Comparison of ENCODE assay signal across 17 cellular contexts in the genomic region with DNA sequence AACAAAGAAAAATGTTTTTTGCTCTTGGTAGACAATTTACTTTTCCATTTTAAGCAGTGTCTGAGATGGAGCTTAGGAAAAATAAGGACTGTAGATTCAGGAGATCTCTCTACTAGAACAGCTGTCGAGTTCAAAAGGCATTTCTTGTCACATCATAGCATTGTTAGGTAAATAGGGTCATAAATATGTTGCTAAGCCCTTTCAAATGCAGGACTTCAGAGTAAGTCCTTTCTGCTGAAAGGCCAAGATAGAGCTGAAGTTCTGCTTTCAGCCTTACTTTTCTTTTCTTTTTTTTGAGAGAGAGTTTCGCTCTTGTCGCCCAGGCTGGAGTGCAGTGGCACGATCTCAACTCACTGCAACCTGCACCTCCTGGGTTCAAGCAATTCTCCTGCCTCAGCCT.
DNase-seq lines count a peak whose midpoint lies in the region; ATAC-seq, FAIRE-seq and TF ChIP-seq lines count a peak whose summit lies in the region.
"Had no signal": no experiment of that assay in that cellular context is flagged by ENCODE, and none has a peak within 500 bp of the region (broad histone marks: within the 10 kb centered on the region; RNA-seq: fewer than 3 reads in every experiment).

No MANE protein-coding gene starts in this region.

- H3K23ac ChIP-seq in H9 (ENCODE audit: insufficient read length, low read depth, low read length) = no peak overlapping the region
- no peak overlapping the region for H3K23ac ChIP-seq in H1 (ENCODE audit: insufficient read length)

- no CpG with 5 or more reads among the region's 4 CpGs for WGBS in H9 (ENCODE audit: extremely low coverage, insufficient read length, low lambda C conversion rate)
- 60% methylated on average over 4 of the region's 4 CpGs; no CpG with 5 or more reads in 1 of the 2 experiments for WGBS in H1 (ENCODE audit: extremely low coverage in 1 of 2, insufficient coverage in 1 of 2, insufficient read length in 1 of 2, insufficient replicate concordance in 2 of 2, low coverage in 1 of 2, low lambda C conversion rate in 2 of 2, missing lambda C conversion rate in 1 of 2), 2 experiments
- WGBS in transverse colon (ENCODE audit: low coverage in 1 of 2), 2 donors = 67 to 81% methylated on average over 1 to 4 of the region's 4 CpGs

- peaks cover 7 to 15% (median 12%) of the 10 kb centered on the region in 3 experiments; a peak in 6 of 7 replicates for H3K36me3 Mint-ChIP-seq in H9 (ENCODE audit: insufficient read depth in 1 of 3, low read depth in 3 of 3)
- H3K36me3 Mint-ChIP-seq: CD14-positive monocyte had no signal

- ATAC-seq in GM18873 (IDR thresholded peaks at IDR 0.05; ENCODE audit: low FRiP score, unreplicated experiment) = no peak
- ATAC-seq: CD8-positive, alpha-beta T cell had no signal

- H4K5ac ChIP-seq in H9 (ENCODE audit: insufficient read length, low read depth, low read length) (no peak overlapping the region), H1 (ENCODE audit: insufficient read length, low read depth, low read length) (no peak overlapping the region)

- H4K8ac ChIP-seq in H9 (replicated peaks; ENCODE audit: insufficient read length, low read depth, low read length) (no peak overlapping the region), H1 (ENCODE audit: extremely low read depth, insufficient read depth, low read length) (no peak overlapping the region)

- no peak overlapping the region for H3K9ac ChIP-seq in H9 (ENCODE audit: extremely low read depth, insufficient read length, low read length)
- H3K9ac ChIP-seq in HUES48 (ENCODE audit: low read depth, low read length) = no peak overlapping the region
- H3K9ac ChIP-seq in H1 (replicated peaks in 1 of 4; ENCODE audit: extremely low read depth in 1 of 4, low read depth in 3 of 4, low read length in 3 of 4) = no peak overlapping the region

- TF ChIP-seq POLR2A in H1 (IDR thresholded peaks at IDR 0.05; ENCODE audit: control extremely low read depth in 1 of 2, low read depth in 2 of 2, low read length in 2 of 2) = no peak
- TF ChIP-seq POLR2A in transverse colon (IDR thresholded peaks at IDR 0.05) = no peak

- DNase-seq in H9 (no peak), H1 (ENCODE audit: low read depth in 1 of 2, low spot score in 2 of 2) (no peak), transverse colon (no peak), 8988T (no peak)
- no peak for DNase-seq in stimulated activated CD4-positive, alpha-beta T cell treated with anti-CD3 and anti-CD28 coated beads, Interleukin-4, amount 100 ng/mL, for 24 hours
- DNase-seq: CD8-positive, alpha-beta T cell; COR-L47; DMS153; DMS79 treated with DMSO at 0.1 percent for 48 hours; EL; GDM1 had no signal

- no peak overlapping the region for H2BK5ac ChIP-seq in H9 (ENCODE audit: insufficient read length, low read length)
- no peak overlapping the region for H2BK5ac ChIP-seq in H1 (ENCODE audit: low read depth, low read length)

- no peak overlapping the region for H3K56ac ChIP-seq in H9 (ENCODE audit: insufficient read length, low read depth, low read length)
- H3K56ac ChIP-seq in H1 (replicated peaks; ENCODE audit: insufficient read length, low read depth, low read length) = no peak overlapping the region

- no peak for TF ChIP-seq RAD21 in H1 (IDR thresholded peaks at IDR 0.05 in 1 of 2, conservative IDR thresholded peaks at IDR 0.05 in 1 of 2; ENCODE audit: low read depth in 2 of 2, low read length in 2 of 2)

- no peaks in the 10 kb centered on the region for H3K79me2 ChIP-seq in H9 (ENCODE audit: insufficient read depth, low read length)
- no peaks in the 10 kb centered on the region for H3K79me2 ChIP-seq in H1 (ENCODE audit: control insufficient read depth in 1 of 2, insufficient read depth in 2 of 2, low read length in 2 of 2)

- no peak overlapping the region; a peak in 1 of 5 replicates for H3K4me3 Mint-ChIP-seq in H9
- H3K4me3 Mint-ChIP-seq: CD14-positive monocyte; CD8-positive, alpha-beta T cell had no signal

- no peak for FAIRE-seq in H1 (lab: Jason Lieb, UNC)
- FAIRE-seq: D721Med, GM12892, GM19239 had no signal

- no peaks in the 10 kb centered on the region for H3K9me3 ChIP-seq in H9 (ENCODE audit: control insufficient read depth, low read depth, low read length)
- no peaks in the 10 kb centered on the region for H3K9me3 ChIP-seq in HUES48 (ENCODE audit: control insufficient read depth, insufficient read depth, low read length)
- no peaks in the 10 kb centered on the region for H3K9me3 ChIP-seq in H1 (ENCODE audit: insufficient read depth in 2 of 2, low read depth in 1 of 2, low read length in 1 of 2)
- H3K9me3 ChIP-seq in transverse colon = no peaks in the 10 kb centered on the region

- H3K14ac ChIP-seq in H9 (ENCODE audit: insufficient read depth, low read length) (no peak overlapping the region), H1 (ENCODE audit: insufficient read length) (no peak overlapping the region)

- no peak overlapping the region for H2BK15ac ChIP-seq in H9 (ENCODE audit: low read depth, low read length)
- H2BK15ac ChIP-seq in H1 (ENCODE audit: low read length) = no peak overlapping the region

- H2BK20ac ChIP-seq in H9 (ENCODE audit: low read depth, low read length, poor library complexity, severe bottlenecking) (no peak overlapping the region), H1 (ENCODE audit: low read length) (no peak overlapping the region)

- H2AK5ac ChIP-seq in H9 (ENCODE audit: insufficient read length, low read length) = no peak overlapping the region
- H2AK5ac ChIP-seq in H1 (ENCODE audit: low read depth, low read length) = no peak overlapping the region

- H3K27me3 ChIP-seq in H9 (ENCODE audit: insufficient read depth, low read length) = no peaks in the 10 kb centered on the region
- no peaks in the 10 kb centered on the region for H3K27me3 ChIP-seq in HUES48 (ENCODE audit: control insufficient read depth, insufficient read depth, low read length)
- H3K27me3 ChIP-seq in H1 (replicated peaks in 1 of 4; ENCODE audit: control insufficient read depth in 3 of 4, extremely low read depth in 1 of 4, insufficient read depth in 3 of 4, low read length in 3 of 4) = no peaks in the 10 kb centered on the region
- H3K27me3 ChIP-seq in transverse colon = no peaks in the 10 kb centered on the region

- H3K36me3 ChIP-seq in HUES48 (ENCODE audit: control insufficient read depth, insufficient read depth, low read length) (peaks cover 19% of the 10 kb centered on the region), H1 (ENCODE audit: control insufficient read depth in 2 of 4, insufficient read depth in 4 of 4, low read length in 3 of 4) (peaks cover 0 to 17% (median 4%) of the 10 kb centered on the region in 4 experiments; a peak in 3 of 8 replicates), transverse colon (peaks cover 0 to 5% (median under 1%) of the 10 kb centered on the region in 4 donors)

- intact Hi-C loops in transverse colon (cut with DNase I; ENCODE audit: low total_unique reads) = no loop called here

- CTCF ChIA-PET in H1 (lab: Charles Lee; ENCODE audit: partially characterized antibody) = interaction anchor here (0.5 to 1.0 kb wide), 3 partner anchors 8 to 150 kb away, joined by 3 to 4 read pairs (median 3); no protein-coding TSS in a partner anchor

- H2AFZ ChIP-seq in H9 (ENCODE audit: low read length) (no peak overlapping the region), H1 (ENCODE audit: low read length) (no peak overlapping the region)

- TF ChIP-seq EP300 in H1 (IDR thresholded peaks at IDR 0.05; ENCODE audit: borderline replicate concordance in 1 of 2, low read depth in 2 of 2, low read length in 2 of 2) (no peak), transverse colon (IDR thresholded peaks at IDR 0.05; ENCODE audit: low read depth) (no peak)

- in situ Hi-C loops in transverse colon (cut with MboI; ENCODE audit: low pct_ligation_motif_present in 1 of 4, low pct_unique_long_range_greater_than_20kb in 1 of 4, low sequenced_read_pairs in 3 of 4) = no loop called here

- H3K4me1 ChIP-seq in H9 (ENCODE audit: insufficient read depth, low read length) (no peaks in the 10 kb centered on the region; the same call in 1 of the 2 replicates), HUES48 (ENCODE audit: control insufficient read depth, insufficient read depth, low read length) (peaks cover 24% of the 10 kb centered on the region), H1 (replicated peaks in 1 of 4; ENCODE audit: control insufficient read depth in 3 of 4, insufficient read depth in 4 of 4, low read length in 3 of 4) (peaks cover 0 to 12% (median 0%) of the 10 kb centered on the region in 4 experiments; a peak in 4 of 7 replicates), transverse colon (peaks cover 0 to 31% (median 15%) of the 10 kb centered on the region in 4 donors)

- peak overlapping the region; percentile 25 for H3K4me2 ChIP-seq in H9 (ENCODE audit: insufficient read depth, insufficient read length, low read length)
- peak overlapping the region; percentile 28 to 34; a peak in 1 of 4 replicates for H3K4me2 ChIP-seq in H1 (ENCODE audit: insufficient read depth in 1 of 2, low read depth in 2 of 2, low read length in 2 of 2)

- H4K20me1 ChIP-seq in H9 (ENCODE audit: control insufficient read depth, insufficient read depth, insufficient read length) = no peaks in the 10 kb centered on the region
- H4K20me1 ChIP-seq in H1 (replicated peaks in 1 of 2; ENCODE audit: control insufficient read depth in 1 of 2, insufficient read depth in 2 of 2, low read length in 2 of 2) = peaks cover 0 to 1% of the 10 kb centered on the region in 2 experiments

- H2BK12ac ChIP-seq in H9 (ENCODE audit: insufficient read length, low read depth, low read length) = no peak overlapping the region
- no peak overlapping the region for H2BK12ac ChIP-seq in H1 (ENCODE audit: low read depth, low read length)

- H3K27ac Mint-ChIP-seq in H9 = peak overlapping the region; percentile 56 to 77 (median 58); a peak in 2 of 7 replicates
- H3K27ac Mint-ChIP-seq: CD8-positive, alpha-beta T cell had no signal

- no peak overlapping the region for H3K4ac ChIP-seq in H9 (ENCODE audit: low read depth, low read length)
- no peak overlapping the region for H3K4ac ChIP-seq in H1 (replicated peaks; ENCODE audit: insufficient read length, low read depth, low read length)

- TF ChIP-seq CTCF in H9 (conservative IDR thresholded peaks at IDR 0.05) (no peak), H1 (IDR thresholded peaks at IDR 0.05; ENCODE audit: control extremely low read depth in 1 of 3, insufficient read depth in 1 of 3, low read depth in 1 of 3, low read length in 3 of 3) (no peak), transverse colon (IDR thresholded peaks at IDR 0.05) (no peak)

- POLR2A ChIA-PET in H1 (lab: Charles Lee; ENCODE audit: partially characterized antibody) = interaction anchor here (0.8 to 1.6 kb wide), 2 partner anchors 102 to 236 kb away, joined by 3 to 4 read pairs; no protein-coding TSS in a partner anchor

- no peak overlapping the region for H4K91ac ChIP-seq in H9 (ENCODE audit: insufficient read length, low read depth, low read length)
- H4K91ac ChIP-seq in H1 (replicated peaks; ENCODE audit: insufficient read length, low read length) = no peak overlapping the region

- H2BK120ac ChIP-seq in H9 (ENCODE audit: low read depth, low read length, poor library complexity, severe bottlenecking) (no peak overlapping the region), H1 (replicated peaks; ENCODE audit: low read depth, low read length) (no peak overlapping the region)

- H3K27ac ChIP-seq in H9 (ENCODE audit: insufficient read length, low read depth, low read length) (no peak overlapping the region), HUES48 (ENCODE audit: low read depth, low read length) (peak overlapping the region; percentile 40), H1 (ENCODE audit: low read depth, low read length) (no peak overlapping the region), transverse colon (peak overlapping the region; percentile 36 to 65 (median 53))

- no peaks in the 10 kb centered on the region for H3K9me3 Mint-ChIP-seq in H9
- H3K9me3 Mint-ChIP-seq: CD14-positive monocyte; CD8-positive, alpha-beta T cell had no signal

- no peak overlapping the region for H3K18ac ChIP-seq in H9 (ENCODE audit: insufficient read length, low read depth, low read length)
- H3K18ac ChIP-seq in H1 (ENCODE audit: extremely low read depth, low read length) = no peak overlapping the region

- H3K4me3 ChIP-seq in HUES48 (ENCODE audit: low read depth, low read length) (no peak overlapping the region), H1 (ENCODE audit: extremely low read depth in 1 of 4, insufficient read depth in 2 of 4, low read depth in 3 of 4, low read length in 4 of 4) (no peak overlapping the region), transverse colon (no peak overlapping the region)

- H3K23me2 ChIP-seq in H9 (ENCODE audit: insufficient read length, low read depth, low read length, poor library complexity, severe bottlenecking) = no peaks in the 10 kb centered on the region
- no peaks in the 10 kb centered on the region; the same call in 1 of the 2 replicates for H3K23me2 ChIP-seq in H1 (ENCODE audit: low read depth, low read length)

- no peak overlapping the region for H3T11ph ChIP-seq in H9 (ENCODE audit: low read length)

- peaks cover 41 to 48% of the 10 kb centered on the region in 2 experiments for H3K4me1 Mint-ChIP-seq in H9
- H3K4me1 Mint-ChIP-seq: CD14-positive monocyte had no signal

- H3K27me3 Mint-ChIP-seq in H9 (ENCODE audit: low read depth) = no peaks in the 10 kb centered on the region

- no peaks in the 10 kb centered on the region for H3K79me1 ChIP-seq in H9 (ENCODE audit: insufficient read depth, low read depth, low read length, poor library complexity, severe bottlenecking)
- H3K79me1 ChIP-seq in H1 (ENCODE audit: low read depth, low read length) = no peaks in the 10 kb centered on the region

Comparison
In these comparisons a context has a peak if more than half of its experiments do, and no peak if none do; other contexts are left out.
1. H3K27ac ChIP-seq: peak in HUES48 (single experiment) and transverse colon (4 of 4); none in H9 (single experiment) and H1 (single experiment).